ENCODE assay signal across 19 cellular contexts in genomic region chr19:17658240-17658639, GRCh38. TPM values are rescaled to one million over a fixed set of nuclear protein-coding genes. Genes with fewer than 3 reads are reported as not detected.
"Had no signal": no experiment of that assay in that cellular context is flagged by ENCODE, and none has a peak within 500 bp of the region (broad histone marks: within the 10 kb centered on the region; RNA-seq: fewer than 3 reads in every experiment).

No MANE protein-coding gene starts in this region.

- H3K27me3 ChIP-seq: colonic mucosa, foreskin keratinocyte, neutrophil had no signal

- H3K4me3 ChIP-seq: colonic mucosa, left lung, lung, smooth muscle cell had no signal

- DNase-seq: cerebellar nuclear complex; colonic mucosa; effector CD4-positive, alpha-beta T cell; endodermal cell; erythroblast; foreskin keratinocyte; immature natural killer cell; mesenchymal stem cell; midbrain; naive B cell; right cardiac atrium; stimulated activated CD4-positive, alpha-beta T cell treated with anti-CD3 and anti-CD28 coated beads, Interleukin-4, amount 100 ng/mL, for 1 hour; stimulated activated CD8-positive, alpha-beta memory T cell treated with anti-CD3 and anti-CD28 coated beads, Interleukin-4, amount 100 ng/mL, for 48 hours; stimulated activated naive CD8-positive, alpha-beta T cell treated with anti-CD3 and anti-CD28 coated beads, Interleukin-15, Interleukin-2, amounts not matched to agents 100 U/mL and 50 U/mL, for 24 hours had no signal

- ATAC-seq: foreskin keratinocyte; left lung; right cardiac atrium; stimulated activated effector memory CD8-positive, alpha-beta T cell treated with anti-CD3 and anti-CD28 coated beads, Interleukin-12 subunit alpha, Interleukin-12 subunit beta, amount 100 ng/mL, for 72 hours; stimulated activated naive CD8-positive, alpha-beta T cell treated with anti-CD3 and anti-CD28 coated beads, Interleukin-15, Interleukin-2, amounts not matched to agents 100 U/mL and 50 U/mL, for 24 hours had no signal

- H3K4me1 ChIP-seq: colonic mucosa, foreskin keratinocyte, left lung had no signal

- H3K4me2 ChIP-seq: smooth muscle cell had no signal

- H3K36me3 ChIP-seq: colonic mucosa, left lung, neutrophil had no signal

- H3K27ac ChIP-seq: colonic mucosa, foreskin keratinocyte, neutrophil had no signal

- H3K9me3 ChIP-seq: colonic mucosa, left lung, neutrophil had no signal

RNA-seq across cellular contexts. Expression of gene UNC13A, which starts 29.9 kb away (rescaled TPM):
- polyA plus RNA-seq: immature natural killer cell had no signal
